ENCODE assay signal across 8 cellular contexts in the genomic region with DNA sequence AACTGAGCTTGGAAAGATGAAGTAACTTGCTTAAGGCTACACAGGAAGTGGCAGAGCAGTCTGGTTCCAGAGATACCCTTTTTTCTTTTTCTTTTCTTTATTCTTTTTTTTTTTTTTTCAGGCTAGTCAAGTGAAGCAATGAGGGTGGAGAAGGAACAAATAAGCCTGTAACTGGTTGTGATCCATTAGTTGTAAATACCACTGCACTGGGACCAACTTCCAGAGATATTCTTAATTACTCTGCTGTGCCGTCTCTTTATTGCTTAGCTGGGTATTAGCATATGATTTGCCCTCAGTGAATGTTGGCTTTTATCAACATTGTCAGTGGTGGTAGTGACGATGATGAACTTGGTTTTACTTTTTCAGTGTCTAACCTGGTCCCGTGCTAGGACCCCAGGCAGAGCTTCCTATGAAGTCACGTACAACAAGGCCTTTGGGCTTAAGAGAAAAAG. TPM values are rescaled to one million over a fixed set of nuclear protein-coding genes. Genes with fewer than 3 reads are reported as not detected.
A peak's percentile ranks its signal among the peaks of the same experiment; 100 is the strongest.
DNase-seq lines count a peak whose midpoint lies in the region; ATAC-seq and TF ChIP-seq lines count a peak whose summit lies in the region.
"Had no signal": no experiment of that assay in that cellular context is flagged by ENCODE, and none has a peak within 500 bp of the region (broad histone marks: within the 10 kb centered on the region; RNA-seq: fewer than 3 reads in every experiment).

No MANE protein-coding gene starts in this region.

- TF ChIP-seq POLR2A in IMR-90 (IDR thresholded peaks at IDR 0.05; ENCODE audit: low read depth, low read length), result no peak
- no peak for TF ChIP-seq POLR2A in spleen (IDR thresholded peaks at IDR 0.05)

- POLR2A ChIA-PET in IMR-90 (lab: Charles Lee; ENCODE audit: unreplicated experiment), result no interaction called here

- no CpG with 5 or more reads among the region's 4 CpGs for WGBS in IMR-90 (ENCODE audit: extremely low coverage in 2 of 2, insufficient read length in 1 of 2), 2 experiments
- WGBS in spleen, 5 donors, result 41 to 52% (median 50%) methylated on average over 4 of the region's 4 CpGs

- no TSS peak for BruUV-seq in IMR-90 (replicated peaks; lab: Mats Ljungman, UMichigan)

- H2AFZ ChIP-seq in IMR-90 (replicated peaks; ENCODE audit: low read length, poor library complexity) (no peak overlapping the region), fibroblast of lung (ENCODE audit: low read length) (no peak overlapping the region)

- 0 out of 2 replicates have a peak, but pooled peaks cover 4% of the 10 kb centered on the region for H3K9me1 ChIP-seq in IMR-90 (ENCODE audit: insufficient read depth, low read length)

- no peak overlapping the region for H2AK9ac ChIP-seq in IMR-90 (replicated peaks; ENCODE audit: low read depth, low read length, poor library complexity)

- dilution Hi-C loops in IMR-90 (cut with HindIII; ENCODE audit: low sequenced_read_pairs, unreplicated experiment), result no loop called here

- no peak overlapping the region for H4K5ac ChIP-seq in IMR-90 (ENCODE audit: low read depth, low read length)

- H3K4me1 ChIP-seq in IMR-90 (ENCODE audit: control insufficient read depth, insufficient read depth, low read length) (0 out of 2 replicates have a peak, but pooled peaks cover 2% of the 10 kb centered on the region), fibroblast of lung (ENCODE audit: control insufficient read depth, extremely low read depth, insufficient read depth, low read length) (peaks cover 6% of the 10 kb centered on the region), spleen (peaks cover 48 to 98% (median 77%) of the 10 kb centered on the region in 6 donors)

- H2BK5ac ChIP-seq in IMR-90 (ENCODE audit: low read depth, low read length, poor library complexity, severe bottlenecking), result no peak overlapping the region

- H3K56ac ChIP-seq in IMR-90 (ENCODE audit: extremely low read depth, insufficient read depth, low read length), result no peak overlapping the region

- H3K4me3 ChIP-seq in IMR-90 (ENCODE audit: insufficient read depth, low read depth, low read length) (no peak overlapping the region), fibroblast of lung (replicated peaks in 1 of 4; ENCODE audit: control extremely low read depth in 1 of 4, insufficient read depth in 1 of 4, low read depth in 3 of 4, low read length in 4 of 4) (no peak overlapping the region), spleen (peak overlapping the region in 1 of 8 donors; percentile 11)
- H3K4me3 ChIP-seq: SJSA1 had no signal

- H4K20me1 ChIP-seq in IMR-90 (ENCODE audit: insufficient read depth, low read length) (no peaks in the 10 kb centered on the region), fibroblast of lung (ENCODE audit: control insufficient read depth, extremely low read depth, insufficient read depth, low read length) (no peaks in the 10 kb centered on the region)

- H3K27ac ChIP-seq in IMR-90 (ENCODE audit: insufficient read depth, low read length) (no peak overlapping the region), fibroblast of lung (ENCODE audit: insufficient read depth, low read length) (peak overlapping the region; percentile 10), spleen (peak overlapping the region; percentile 28 to 80 (median 68))
- H3K27ac ChIP-seq: SJSA1 had no signal

- H4K91ac ChIP-seq in IMR-90 (ENCODE audit: insufficient read depth, low read depth, low read length), result no peak overlapping the region

- H3K79me1 ChIP-seq in IMR-90 (ENCODE audit: low read depth in 1 of 2, low read length in 2 of 2), result peaks cover 16 to 39% of the 10 kb centered on the region in 2 experiments; a peak in 3 of 4 replicates

- peak overlapping the region; percentile 60; the same call in 1 of the 2 replicates for H3K4ac ChIP-seq in IMR-90 (ENCODE audit: low read depth, low read length)

- ATAC-seq in IMR-90 (ENCODE audit: low read depth) (no peak), GM21737 (IDR thresholded peaks at IDR 0.05; ENCODE audit: unreplicated experiment) (no peak), GM18870 (IDR thresholded peaks at IDR 0.05; ENCODE audit: unreplicated experiment) (no peak)

- H3K9me3 ChIP-seq in IMR-90 (ENCODE audit: control insufficient read depth, insufficient read depth, low read length) (no peaks in the 10 kb centered on the region), fibroblast of lung (ENCODE audit: control insufficient read depth, insufficient read depth, low read depth, low read length) (no peaks in the 10 kb centered on the region), spleen (no peaks in the 10 kb centered on the region)
- H3K9me3 ChIP-seq: SJSA1 had no signal

- H3K23ac ChIP-seq in IMR-90 (ENCODE audit: low read depth, low read length), result peak overlapping the region; percentile 54

- H2BK15ac ChIP-seq in IMR-90 (ENCODE audit: low read depth, low read length), result no peak overlapping the region

- no peak overlapping the region for H4K8ac ChIP-seq in IMR-90 (ENCODE audit: low read depth in 2 of 2, low read length in 2 of 2)

- peaks cover under 1% of the 10 kb centered on the region for H3K79me2 ChIP-seq in fibroblast of lung (ENCODE audit: control insufficient read depth, insufficient read depth, low read length)

- in situ Hi-C loops in IMR-90 (cut with MboI; ENCODE audit: low sequenced_read_pairs), result no loop called here
- in situ Hi-C loops in SK-MEL-5 (cut with HindIII; ENCODE audit: low pct_unique_long_range_greater_than_20kb, low sequenced_read_pairs), result no loop called here

- H3K14ac ChIP-seq in IMR-90 (replicated peaks; ENCODE audit: low read depth, low read length), result peak overlapping the region; percentile 56; the same call in 1 of the 2 replicates

- no peak overlapping the region; the same call in 1 of the 2 replicates for H2BK120ac ChIP-seq in IMR-90 (ENCODE audit: low read depth, low read length)

- peak overlapping the region; percentile 15; the same call in 1 of the 2 replicates for H2AK5ac ChIP-seq in IMR-90 (ENCODE audit: low read depth, low read length)

- H3K9ac ChIP-seq in IMR-90 (ENCODE audit: low read depth, low read length) (no peak overlapping the region), fibroblast of lung (ENCODE audit: insufficient read depth, low read length) (no peak overlapping the region)

- H3K18ac ChIP-seq in IMR-90 (ENCODE audit: low read depth, low read length), result no peak overlapping the region

- H2BK20ac ChIP-seq in IMR-90 (ENCODE audit: low read depth, low read length), result no peak overlapping the region

- no peak for TF ChIP-seq RAD21 in IMR-90 (IDR thresholded peaks at IDR 0.05; ENCODE audit: low read length)

- no peaks in the 10 kb centered on the region for H3K36me3 ChIP-seq in IMR-90 (ENCODE audit: control insufficient read depth, insufficient read depth, low read length)
- no peaks in the 10 kb centered on the region for H3K36me3 ChIP-seq in fibroblast of lung (ENCODE audit: control insufficient read depth, insufficient read depth, low read length)
- peaks cover 0 to 6% (median 0%) of the 10 kb centered on the region in 6 donors for H3K36me3 ChIP-seq in spleen
- H3K36me3 ChIP-seq: SJSA1 had no signal

- no peaks in the 10 kb centered on the region for H3K27me3 ChIP-seq in IMR-90 (ENCODE audit: control insufficient read depth, insufficient read depth, low read length)
- H3K27me3 ChIP-seq in fibroblast of lung (ENCODE audit: control insufficient read depth, insufficient read depth, low read length), result no peaks in the 10 kb centered on the region
- H3K27me3 ChIP-seq in spleen (replicated peaks in 1 of 7), result no peaks in the 10 kb centered on the region
- H3K27me3 ChIP-seq: SJSA1 had no signal

- intact Hi-C loops in IMR-90 (cut with micrococcal nuclease) (no loop called here), spleen (cut with DNase I; ENCODE audit: low total_unique reads) (no loop called here)

- DNase-seq in IMR-90, result no peak
- peak; percentile 74 for DNase-seq in SK-MEL-5 (ENCODE audit: low read depth, low spot score)
- no peak for DNase-seq in fibroblast of lung (ENCODE audit: low read depth in 2 of 2)
- DNase-seq in spleen, result no peak
- DNase-seq in HT-29 (ENCODE audit: low spot score), result no peak

- H3K4me2 ChIP-seq in IMR-90 (ENCODE audit: low read depth, low read length), result no peak overlapping the region
- no peak overlapping the region for H3K4me2 ChIP-seq in fibroblast of lung (ENCODE audit: extremely low read depth, insufficient read depth, low read length)

- TF ChIP-seq CTCF in IMR-90 (conservative IDR thresholded peaks at IDR 0.05; ENCODE audit: low read depth, low read length) (no peak), fibroblast of lung (conservative IDR thresholded peaks at IDR 0.05 in 1 of 2, IDR thresholded peaks at IDR 0.05 in 1 of 2; ENCODE audit: low read depth in 1 of 2, low read length in 2 of 2) (no peak), spleen (IDR thresholded peaks at IDR 0.05 in 8 of 11, conservative IDR thresholded peaks at IDR 0.05 in 3 of 11) (no peak)

- CTCF ChIA-PET in IMR-90 (lab: Yijun Ruan, JAX), result interaction anchor here (0.7 to 1.4 kb wide), 2 partner anchors 23 to 201 kb away, joined by 3 to 4 read pairs; no protein-coding TSS in a partner anchor

TF ChIP-seq in IMR-90, 13 proteins besides CTCF, POLR2A, EP300 and RAD21 (continues in another document):
- no peak for TF ChIP-seq FOS (IDR thresholded peaks at IDR 0.05; ENCODE audit: low read depth, low read length)
- no peak for TF ChIP-seq BHLHE40 (IDR thresholded peaks at IDR 0.05; ENCODE audit: low read depth, low read length)
- TF ChIP-seq MAZ (IDR thresholded peaks at IDR 0.05; ENCODE audit: borderline replicate concordance, low read depth, low read length), result no peak
- TF ChIP-seq RFX5 (IDR thresholded peaks at IDR 0.05; ENCODE audit: low read depth, low read length), result no peak
- TF ChIP-seq MAFK (IDR thresholded peaks at IDR 0.05; ENCODE audit: low read depth, low read length), result no peak
- TF ChIP-seq CEBPB (IDR thresholded peaks at IDR 0.05; ENCODE audit: low read depth, low read length), result no peak

RNA-seq across cellular contexts. Expression of a gene that starts 26.7 kb away (rescaled TPM):
- 27.4 and 27.5 TPM in 2 replicates for total RNA-seq in IMR-90 (2012; rRNA removed)
- polyA plus RNA-seq in IMR-90 (2012; rRNA removed), result 2.7 and 3.6 TPM in 2 replicates
- 0.61 and 0.63 TPM in 2 replicates for polyA plus RNA-seq in IMR-90 (2012; cell fraction: cytosol; rRNA removed)
- polyA plus RNA-seq in IMR-90 (2012; cell fraction: nucleus; rRNA removed; ENCODE audit: low replicate concordance), result 1.2 and 7.0 TPM in 2 replicates
- 35.3 and 39.3 TPM in 2 replicates for total RNA-seq in SK-MEL-5 (2014; rRNA removed; shearing (Covaris generic))
- polyA plus RNA-seq in SK-MEL-5 (2015; cell fraction: cytosol; rRNA removed), result 10.7 and 15.0 TPM in 2 replicates
- 12.9 and 13.3 TPM in 2 replicates for polyA plus RNA-seq in SK-MEL-5 (2015; cell fraction: nucleus; rRNA removed)
- 26.1 and 26.2 TPM in 2 replicates for total RNA-seq in fibroblast of lung
- 15.0 and 19.5 TPM in 2 replicates for polyA plus RNA-seq in fibroblast of lung
- 5.5 and 7.8 TPM in 2 replicates for polyA plus RNA-seq in fibroblast of lung (2012)
- polyA minus RNA-seq in fibroblast of lung (ENCODE audit: low replicate concordance), result 5.1 and 8.3 TPM in 2 replicates
- 10 to 100 TPM; 62.4 to 82.2 (median 72.0) TPM for total RNA-seq in spleen
- 1 to 10 TPM; 8.5 to 9.7 (median 8.6) TPM for polyA plus RNA-seq in spleen
- total RNA-seq in HT-29 (2014; rRNA removed; shearing (Covaris generic)), result 6.1 and 7.8 TPM in 2 replicates
